8 cellular contexts compared by ENCODE assay signal in genomic region chr16:30805056-30805369, GRCh38. TPM values are rescaled to one million over a fixed set of nuclear protein-coding genes. Genes with fewer than 3 reads are reported as not detected.
DNase-seq lines count a peak whose midpoint lies in the region; ATAC-seq and TF ChIP-seq lines count a peak whose summit lies in the region.

No MANE protein-coding gene starts in this region.

- BruUV-seq in PC-3 (replicated peaks; lab: Mats Ljungman, UMichigan), result TSS peak; percentile 90

- H3K4me1 ChIP-seq in BLaER1 (peaks cover 18% of the 10 kb centered on the region), PC-3 (ENCODE audit: insufficient read depth, low read length) (peaks cover 10% of the 10 kb centered on the region), endodermal cell (ENCODE audit: control insufficient read depth, insufficient read depth, low read length) (peaks cover 2% of the 10 kb centered on the region)

- no peaks in the 10 kb centered on the region for H4K20me1 ChIP-seq in BLaER1
- no peaks in the 10 kb centered on the region for H4K20me1 ChIP-seq in PC-3 (ENCODE audit: low read length)

- H3K4me1 Mint-ChIP-seq in endodermal cell (peaks cover 11% of the 10 kb centered on the region), nephron progenitor cell (peaks cover 19% of the 10 kb centered on the region)

- ATAC-seq in PC-3, result no peak; the same call in 1 of the 2 replicates

- no peaks in the 10 kb centered on the region for H3K79me2 ChIP-seq in PC-3 (ENCODE audit: low read length)

- H3K27me3 ChIP-seq in BLaER1 (peaks cover 37% of the 10 kb centered on the region), PC-3 (ENCODE audit: low read length) (no peaks in the 10 kb centered on the region), endodermal cell (ENCODE audit: control insufficient read depth, insufficient read depth, low read length, poor library complexity, severe bottlenecking) (no peaks in the 10 kb centered on the region)

- H3K27ac Mint-ChIP-seq in endodermal cell (peak overlapping the region; percentile 62), nephron progenitor cell (no peak overlapping the region)

- H3K4me3 ChIP-seq in BLaER1 (peak overlapping the region; percentile 75), PC-3 (ENCODE audit: low read length) (peak overlapping the region; percentile 82), endodermal cell (ENCODE audit: low read length) (peak overlapping the region; percentile 92)

- H3K9me2 ChIP-seq in PC-3 (replicated peaks; ENCODE audit: low read length), result no peaks in the 10 kb centered on the region

- 73% methylated on average over 8 of the region's 8 CpGs; no CpG with 5 or more reads in 1 of the 2 experiments for WGBS in endodermal cell (ENCODE audit: insufficient coverage in 1 of 2, insufficient read length in 1 of 2), 2 experiments

- peak overlapping the region; percentile 87 for H3K4me2 ChIP-seq in BLaER1
- peak overlapping the region; percentile 98 for H3K4me2 ChIP-seq in PC-3 (ENCODE audit: low read length)

- H2AFZ ChIP-seq in PC-3 (ENCODE audit: low read length), result peak overlapping the region; percentile 88

- H3K27ac ChIP-seq in BLaER1 (peak overlapping the region; percentile 60), PC-3 (ENCODE audit: low read length) (no peak overlapping the region; the same call in 1 of the 2 replicates), endodermal cell (ENCODE audit: low read depth, low read length) (no peak overlapping the region)

- CTCF ChIA-PET in PC-3 (lab: Charles Lee), result interaction anchor here (0.8 kb wide), 1 partner anchor 10 kb away, joined by 3 read pairs; no protein-coding TSS in a partner anchor

- H3K36me3 ChIP-seq in BLaER1 (no peaks in the 10 kb centered on the region), PC-3 (ENCODE audit: low read depth, low read length) (no peaks in the 10 kb centered on the region), endodermal cell (ENCODE audit: control insufficient read depth, insufficient read depth, low read length) (no peaks in the 10 kb centered on the region)

- H3K9me3 Mint-ChIP-seq in endodermal cell (no peaks in the 10 kb centered on the region), nephron progenitor cell (no peaks in the 10 kb centered on the region)

- H3K9me3 ChIP-seq in BLaER1 (no peaks in the 10 kb centered on the region), PC-3 (ENCODE audit: low read length) (no peaks in the 10 kb centered on the region), endodermal cell (ENCODE audit: control insufficient read depth, low read length) (no peaks in the 10 kb centered on the region)

- DNase-seq in PC-3 (no peak), endodermal cell (no peak), nephron progenitor cell (no peak), GM19238 (ENCODE audit: insufficient read length, low spot score) (no peak), activated gamma-delta T cell treated with Interleukin-2 at 50 U/mL for 16 hours (no peak), NCI-H146 (lab: John Stamatoyannopoulos, UW) (no peak)
- DNase-seq in activated effector memory CD4-positive, alpha-beta T cell treated with anti-CD3 and anti-CD28 coated beads, Interleukin-2, amount 50 U/mL, for 16 hours, result no peak

- peak overlapping the region; percentile 74 for H3K9ac ChIP-seq in BLaER1
- peak overlapping the region; percentile 94 for H3K9ac ChIP-seq in PC-3 (ENCODE audit: low read length)
- peak overlapping the region; percentile 69 for H3K9ac ChIP-seq in endodermal cell (ENCODE audit: extremely low read depth, low read length, poor library complexity, severe bottlenecking)

- intact Hi-C loops in PC-3 (cut with micrococcal nuclease), result loop anchor here (1.0 kb wide), 1 partner anchor 18 kb away; the partner anchor contains the start of gene ZNF629

- H3F3A ChIP-seq in PC-3 (ENCODE audit: low read length, unreplicated experiment), result no peaks in the 10 kb centered on the region

- H3K4me3 Mint-ChIP-seq in endodermal cell, result peak overlapping the region; percentile 66
- peak overlapping the region; percentile 94 for H3K4me3 Mint-ChIP-seq in nephron progenitor cell

- TF ChIP-seq CTCF in PC-3 (conservative IDR thresholded peaks at IDR 0.05; ENCODE audit: low read depth, low read length), result no peak
- TF ChIP-seq CTCF in endodermal cell (conservative IDR thresholded peaks at IDR 0.05), result no peak
- TF ChIP-seq CTCF in nephron progenitor cell (IDR thresholded peaks at IDR 0.05), result no peak

- POLR2A ChIA-PET in PC-3 (lab: Charles Lee; ENCODE audit: unreplicated experiment), result no interaction called here

- no peaks in the 10 kb centered on the region for H3K36me3 Mint-ChIP-seq in endodermal cell (ENCODE audit: low read depth)
- no peaks in the 10 kb centered on the region for H3K36me3 Mint-ChIP-seq in nephron progenitor cell (ENCODE audit: low read depth)

- peaks cover 51% of the 10 kb centered on the region for H3K27me3 Mint-ChIP-seq in endodermal cell (ENCODE audit: insufficient read depth)
- H3K27me3 Mint-ChIP-seq in nephron progenitor cell (ENCODE audit: low read depth, poor library complexity), result peaks cover 26% of the 10 kb centered on the region

RNA-seq across cellular contexts. Expression of gene ZNF629, which starts 18.0 kb away (rescaled TPM):
- total RNA-seq in PC-3 (2014; rRNA removed) (7.8 and 8.4 TPM in 2 replicates), endodermal cell (10 to 100 TPM; 31.8 to 33.3 TPM)
- 24.3 TPM for polyA plus RNA-seq in endodermal cell (2013, experiment 1 of 2)
- 24.7 TPM for polyA plus RNA-seq in endodermal cell (2013, experiment 2 of 2)

RNA-seq across cellular contexts. Expression of gene RNF40, which starts 42.9 kb away (rescaled TPM):
- total RNA-seq in PC-3 (2014; rRNA removed), result 64.1 and 80.2 TPM in 2 replicates
- total RNA-seq in endodermal cell, result 10 to 100 TPM; 88.4 to 95.8 TPM
- polyA plus RNA-seq in endodermal cell (2013, experiment 1 of 2), result 89.1 TPM
- 85.4 TPM for polyA plus RNA-seq in endodermal cell (2013, experiment 2 of 2)

RNA-seq across cellular contexts. Expression of gene CFAP119, which starts 43.2 kb away (rescaled TPM):
- 8.6 and 9.6 TPM in 2 replicates for total RNA-seq in PC-3 (2014; rRNA removed)
- 10 to 100 TPM in 1 of 2 donors, 1 to 10 TPM in 1; 6.9 to 12.6 TPM for total RNA-seq in endodermal cell
- 8.2 TPM for polyA plus RNA-seq in endodermal cell (2013, experiment 1 of 2)
- polyA plus RNA-seq in endodermal cell (2013, experiment 2 of 2), result 9.1 TPM

RNA-seq across cellular contexts. Expression of gene PHKG2, which starts 56.8 kb away (rescaled TPM):
- total RNA-seq in PC-3 (2014; rRNA removed) (28.6 and 30.9 TPM in 2 replicates), endodermal cell (10 to 100 TPM; 49.8 to 54.8 TPM)
- polyA plus RNA-seq in endodermal cell (2013, experiment 1 of 2), result 33.9 TPM
- polyA plus RNA-seq in endodermal cell (2013, experiment 2 of 2), result 33.8 TPM
